In genomic region chr1:226308166-226308722, GRCh38 we compare ENCODE assay signal across 8 cellular contexts.
A peak's percentile ranks its signal among the peaks of the same experiment; 100 is the strongest.
DNase-seq lines count a peak whose midpoint lies in the region; ATAC-seq and TF ChIP-seq lines count a peak whose summit lies in the region.

No MANE protein-coding gene starts in this region.

- H3K27me3 Mint-ChIP-seq in activated naive CD4-positive, alpha-beta T cell treated with anti-CD3 and anti-CD28 coated beads, Interleukin-2, amount 50 U/mL, for 24 hours: peaks cover 3% of the 10 kb centered on the region

- peak overlapping the region; percentile 82 for H3K4me3 ChIP-seq in iPS-11a (ENCODE audit: low read depth, low read length)

- H3K4me3 Mint-ChIP-seq in activated naive CD4-positive, alpha-beta T cell treated with anti-CD3 and anti-CD28 coated beads, Interleukin-2, amount 50 U/mL, for 24 hours: peak overlapping the region; percentile 90

- DNase-seq in GM10266 (ENCODE audit: extremely low spot score): peak; percentile 52
- DNase-seq in NAMALWA (ENCODE audit: low spot score): peak; percentile 45
- peak; percentile 17 for DNase-seq in stimulated activated CD4-positive, alpha-beta T cell treated with anti-CD3 and anti-CD28 coated beads, Interleukin-1b, Interleukin-23, amount 100 ng/mL, for 48 hours
- no peak for DNase-seq in activated CD4-positive, CD25-positive, alpha-beta regulatory T cell (lab: John Stamatoyannopoulos, UW)
- DNase-seq in 8988T: no peak

- TF ChIP-seq CTCF in GM10266 (IDR thresholded peaks at IDR 0.05; ENCODE audit: control insufficient read depth, insufficient read depth, low read depth, missing control alignments): no peak

- peak overlapping the region; percentile 89 for H3K27ac Mint-ChIP-seq in activated naive CD4-positive, alpha-beta T cell treated with anti-CD3 and anti-CD28 coated beads, Interleukin-2, amount 50 U/mL, for 24 hours

- H3K9me3 Mint-ChIP-seq in activated naive CD4-positive, alpha-beta T cell treated with anti-CD3 and anti-CD28 coated beads, Interleukin-2, amount 50 U/mL, for 24 hours: no peaks in the 10 kb centered on the region

- H3K4me1 Mint-ChIP-seq in activated naive CD4-positive, alpha-beta T cell treated with anti-CD3 and anti-CD28 coated beads, Interleukin-2, amount 50 U/mL, for 24 hours: peaks cover 15% of the 10 kb centered on the region

- peak; percentile 8 for ATAC-seq in GM21737 (IDR thresholded peaks at IDR 0.05; ENCODE audit: unreplicated experiment)

- peaks cover 2% of the 10 kb centered on the region for H3K36me3 Mint-ChIP-seq in activated naive CD4-positive, alpha-beta T cell treated with anti-CD3 and anti-CD28 coated beads, Interleukin-2, amount 50 U/mL, for 24 hours

Comparison
In these comparisons a context has a peak if more than half of its experiments do, and no peak if none do; other contexts are left out.
1. DNase-seq: peak in GM10266 (single experiment), NAMALWA (single experiment) and stimulated activated CD4-positive, alpha-beta T cell treated with anti-CD3 and anti-CD28 coated beads, Interleukin-1b, Interleukin-23, amount 100 ng/mL, for 48 hours (single experiment); none in activated CD4-positive, CD25-positive, alpha-beta regulatory T cell (0 of 4) and 8988T (single experiment).